Comparison of ENCODE assay signal across 9 cellular contexts in the genomic region with DNA sequence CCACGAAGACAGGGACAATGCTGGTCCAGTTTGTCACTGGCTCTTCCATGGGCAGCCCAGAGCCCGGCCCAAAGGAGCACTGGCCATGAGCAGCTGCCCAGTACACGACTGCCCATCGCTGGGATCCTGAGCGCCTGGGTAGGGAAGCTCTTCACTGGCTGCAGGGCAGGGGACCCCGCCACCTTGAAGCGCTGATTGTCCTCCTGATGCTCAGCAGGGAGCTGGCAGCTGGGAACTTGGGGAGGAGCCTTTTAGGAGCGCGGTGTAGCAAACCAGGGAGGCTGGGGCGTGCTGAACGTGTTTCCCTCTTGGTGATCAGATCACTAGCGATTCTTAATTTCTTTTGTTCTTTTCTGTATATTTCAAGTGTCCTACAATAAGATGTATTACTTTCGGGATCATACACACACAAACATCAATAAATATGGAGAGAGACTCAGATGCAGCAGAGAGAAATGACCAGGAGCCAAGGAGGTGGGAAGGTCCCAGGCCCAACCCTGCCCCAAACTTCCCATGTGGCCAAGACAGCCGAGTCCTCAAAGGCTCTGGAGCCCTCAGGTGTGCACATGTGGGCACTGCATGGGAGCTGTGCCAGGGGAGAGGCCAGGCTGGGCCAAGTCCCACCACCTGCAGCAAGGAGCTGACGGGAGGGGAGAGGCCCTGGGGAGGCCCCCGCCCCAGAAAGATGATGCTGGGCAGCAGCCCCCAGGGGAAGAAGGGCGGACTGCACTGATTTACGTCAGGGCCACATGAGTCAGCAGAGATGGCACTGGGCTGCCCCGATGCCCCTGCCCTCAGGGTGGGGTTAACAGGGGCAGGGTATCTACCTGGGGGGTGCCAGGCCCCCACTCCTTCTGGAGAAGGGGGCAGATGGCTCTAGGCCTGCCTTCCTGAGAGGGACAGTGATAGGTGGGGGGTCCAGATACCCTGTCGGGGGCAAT. TPM values are rescaled to one million over a fixed set of nuclear protein-coding genes. Genes with fewer than 3 reads are reported as not detected.
DNase-seq lines count a peak whose midpoint lies in the region; ATAC-seq and TF ChIP-seq lines count a peak whose summit lies in the region.
"Had no signal": no experiment of that assay in that cellular context is flagged by ENCODE, and none has a peak within 500 bp of the region (broad histone marks: within the 10 kb centered on the region; RNA-seq: fewer than 3 reads in every experiment).

No MANE protein-coding gene starts in this region.

- TF ChIP-seq CTCF in LNCaP clone FGC (IDR thresholded peaks at IDR 0.05; ENCODE audit: control insufficient read depth, extremely low read depth, insufficient read depth) (peak; percentile 34; the same call in 1 of the 2 replicates), adrenal gland (IDR thresholded peaks at IDR 0.05) (no peak)

- H3K36me3 ChIP-seq in naive thymus-derived CD4-positive, alpha-beta T cell (ENCODE audit: control insufficient read depth in 2 of 3, insufficient read depth in 3 of 3, low read length in 3 of 3) = no peaks in the 10 kb centered on the region
- no peaks in the 10 kb centered on the region for H3K36me3 ChIP-seq in adrenal gland (replicated peaks in 1 of 2)

- peaks cover 0 to 11% of the 10 kb centered on the region in 2 donors for H3K4me1 ChIP-seq in naive thymus-derived CD4-positive, alpha-beta T cell (ENCODE audit: control insufficient read depth in 2 of 2, insufficient read depth in 2 of 2, low read length in 2 of 2)
- H3K4me1 ChIP-seq in adrenal gland (replicated peaks in 1 of 2) = no peaks in the 10 kb centered on the region

- H3K4me3 ChIP-seq in LNCaP clone FGC (ENCODE audit: low read depth, low read length) = no peak overlapping the region
- H3K4me3 ChIP-seq in naive thymus-derived CD4-positive, alpha-beta T cell (ENCODE audit: low read length) = no peak overlapping the region
- no peak overlapping the region for H3K4me3 ChIP-seq in adrenal gland

- POLR2A ChIA-PET in naive thymus-derived CD4-positive, alpha-beta T cell (lab: Charles Lee) = no interaction called here

- DNase-seq in NCI-H1417 (lab: John Stamatoyannopoulos, UW) (peak; percentile 24 to 72 (median 35)), NCI-H1417 treated with DMSO at 0.1 percent for 48 hours (lab: John Stamatoyannopoulos, UW) (no peak), LNCaP clone FGC (ENCODE audit: low read depth) (no peak), NCI-H2227 (lab: John Stamatoyannopoulos, UW; ENCODE audit: unreplicated experiment) (no peak), adrenal gland (no peak)
- no peak for DNase-seq in activated T-helper 1 cell treated with anti-CD3 and anti-CD28 coated beads, Interleukin-12 subunit alpha, Interleukin-12 subunit beta, Interleukin-2, Interleukin-4 antibody, amounts not matched to agents 30 ng/mL and 10 ng/mL and 1 ng/mL, durations not matched to agents 14 hours and 24 hours and 36 hours (ENCODE audit: low spot score)
- DNase-seq in naive thymus-derived CD4-positive, alpha-beta T cell = no peak
- DNase-seq: activated CD8-positive, alpha-beta memory T cell treated with anti-CD3 and anti-CD28 coated beads for 24 hours had no signal

- H3K27me3 Mint-ChIP-seq in activated T-helper 1 cell treated with anti-CD3 and anti-CD28 coated beads, Interleukin-12 subunit alpha, Interleukin-12 subunit beta, Interleukin-2, Interleukin-4 antibody, amounts not matched to agents 30 ng/mL and 10 ng/mL and 1 ng/mL, durations not matched to agents 14 hours and 24 hours and 36 hours (ENCODE audit: insufficient read depth) = peaks cover 22% of the 10 kb centered on the region
- H3K27me3 Mint-ChIP-seq in naive thymus-derived CD4-positive, alpha-beta T cell = peaks cover 0 to 35% (median 12%) of the 10 kb centered on the region in 5 donors

- H3K4me3 Mint-ChIP-seq in activated T-helper 1 cell treated with anti-CD3 and anti-CD28 coated beads, Interleukin-12 subunit alpha, Interleukin-12 subunit beta, Interleukin-2, Interleukin-4 antibody, amounts not matched to agents 30 ng/mL and 10 ng/mL and 1 ng/mL, durations not matched to agents 14 hours and 24 hours and 36 hours = peak overlapping the region; percentile 61
- H3K4me3 Mint-ChIP-seq in naive thymus-derived CD4-positive, alpha-beta T cell = peak overlapping the region in 8 of 10 donors; percentile 11 to 60 (median 47)

- intact Hi-C loops in activated T-helper 1 cell treated with anti-CD3 and anti-CD28 coated beads, Interleukin-12 subunit alpha, Interleukin-12 subunit beta, Interleukin-2, Interleukin-4 antibody, amounts not matched to agents 30 ng/mL and 10 ng/mL and 1 ng/mL, durations not matched to agents 14 hours and 24 hours and 36 hours (cut with micrococcal nuclease) = no loop called here
- intact Hi-C loops in naive thymus-derived CD4-positive, alpha-beta T cell (cut with micrococcal nuclease) = no loop called here
- intact Hi-C loops in adrenal gland (cut with DNase I) = no loop called here

- CTCF ChIA-PET in naive thymus-derived CD4-positive, alpha-beta T cell (lab: Charles Lee) = interaction anchor here (0.5 kb wide), 1 partner anchor 37 kb away, joined by 5 read pairs; no protein-coding TSS in a partner anchor

- no peaks in the 10 kb centered on the region for H3K36me3 Mint-ChIP-seq in activated T-helper 1 cell treated with anti-CD3 and anti-CD28 coated beads, Interleukin-12 subunit alpha, Interleukin-12 subunit beta, Interleukin-2, Interleukin-4 antibody, amounts not matched to agents 30 ng/mL and 10 ng/mL and 1 ng/mL, durations not matched to agents 14 hours and 24 hours and 36 hours (ENCODE audit: low read depth)
- no peaks in the 10 kb centered on the region for H3K36me3 Mint-ChIP-seq in naive thymus-derived CD4-positive, alpha-beta T cell

- 36 to 64% (median 53%) methylated on average over 8 to 20 of the region's 20 CpGs for WGBS in adrenal gland, 4 donors

- no peaks in the 10 kb centered on the region for H3K9me3 Mint-ChIP-seq in activated T-helper 1 cell treated with anti-CD3 and anti-CD28 coated beads, Interleukin-12 subunit alpha, Interleukin-12 subunit beta, Interleukin-2, Interleukin-4 antibody, amounts not matched to agents 30 ng/mL and 10 ng/mL and 1 ng/mL, durations not matched to agents 14 hours and 24 hours and 36 hours
- H3K9me3 Mint-ChIP-seq in naive thymus-derived CD4-positive, alpha-beta T cell = no peaks in the 10 kb centered on the region

- H3K4me1 Mint-ChIP-seq in activated T-helper 1 cell treated with anti-CD3 and anti-CD28 coated beads, Interleukin-12 subunit alpha, Interleukin-12 subunit beta, Interleukin-2, Interleukin-4 antibody, amounts not matched to agents 30 ng/mL and 10 ng/mL and 1 ng/mL, durations not matched to agents 14 hours and 24 hours and 36 hours (ENCODE audit: low read depth) = peaks cover 6% of the 10 kb centered on the region
- peaks cover 0 to 10% (median 5%) of the 10 kb centered on the region in 7 donors for H3K4me1 Mint-ChIP-seq in naive thymus-derived CD4-positive, alpha-beta T cell

- peaks cover 0 to 3% of the 10 kb centered on the region in 2 donors for H3K27me3 ChIP-seq in naive thymus-derived CD4-positive, alpha-beta T cell (ENCODE audit: control insufficient read depth in 2 of 2, insufficient read depth in 2 of 2, low read length in 2 of 2)
- peaks cover 78% of the 10 kb centered on the region for H3K27me3 ChIP-seq in adrenal gland

- H3K9me3 ChIP-seq in naive thymus-derived CD4-positive, alpha-beta T cell (ENCODE audit: control insufficient read depth in 2 of 3, low read length in 3 of 3) = no peaks in the 10 kb centered on the region
- no peaks in the 10 kb centered on the region for H3K9me3 ChIP-seq in adrenal gland (replicated peaks in 1 of 3)

- H3K27ac Mint-ChIP-seq in activated T-helper 1 cell treated with anti-CD3 and anti-CD28 coated beads, Interleukin-12 subunit alpha, Interleukin-12 subunit beta, Interleukin-2, Interleukin-4 antibody, amounts not matched to agents 30 ng/mL and 10 ng/mL and 1 ng/mL, durations not matched to agents 14 hours and 24 hours and 36 hours = no peak overlapping the region
- H3K27ac Mint-ChIP-seq in naive thymus-derived CD4-positive, alpha-beta T cell = no peak overlapping the region

- ATAC-seq in naive thymus-derived CD4-positive, alpha-beta T cell = peak; percentile 32
- ATAC-seq in HG03280 (IDR thresholded peaks at IDR 0.05; ENCODE audit: unreplicated experiment) = no peak

- no peak for TF ChIP-seq POLR2A in adrenal gland (IDR thresholded peaks at IDR 0.05)

- no peak overlapping the region for H3K27ac ChIP-seq in naive thymus-derived CD4-positive, alpha-beta T cell (ENCODE audit: low read depth, low read length)
- peak overlapping the region in 1 of 5 donors; percentile 18 for H3K27ac ChIP-seq in adrenal gland

RNA-seq across cellular contexts. Expression of a gene that starts 1.6 kb away (rescaled TPM):
- total RNA-seq in activated T-helper 1 cell treated with anti-CD3 and anti-CD28 coated beads, Interleukin-12 subunit alpha, Interleukin-12 subunit beta, Interleukin-2, Interleukin-4 antibody, amounts not matched to agents 30 ng/mL and 10 ng/mL and 1 ng/mL, durations not matched to agents 14 hours and 24 hours and 36 hours = 1.7 and 3.3 TPM in 2 replicates
- total RNA-seq in naive thymus-derived CD4-positive, alpha-beta T cell = 1 to 10 TPM in 3 of 5 experiments, under 1 TPM in 1, not detected in 1; 0.81 to 9.2 (median 1.3) TPM
- under 1 TPM in 1 of 2 donors, not detected in 1; 0.16 TPM for polyA plus RNA-seq in naive thymus-derived CD4-positive, alpha-beta T cell
- 10 to 100 TPM in 3 of 8 donors, 1 to 10 TPM in 3, under 1 TPM in 2; 0.52 to 50.1 (median 4.1) TPM for total RNA-seq in adrenal gland
- polyA plus RNA-seq in adrenal gland = 10 to 100 TPM in 2 of 3 donors, 1 to 10 TPM in 1; 8.9 to 34.1 (median 14.5) TPM

RNA-seq across cellular contexts. Expression of a gene that starts 20.1 kb away (rescaled TPM):
- not detected in 2 replicates for total RNA-seq in activated T-helper 1 cell treated with anti-CD3 and anti-CD28 coated beads, Interleukin-12 subunit alpha, Interleukin-12 subunit beta, Interleukin-2, Interleukin-4 antibody, amounts not matched to agents 30 ng/mL and 10 ng/mL and 1 ng/mL, durations not matched to agents 14 hours and 24 hours and 36 hours
- total RNA-seq in naive thymus-derived CD4-positive, alpha-beta T cell = under 1 TPM in 1 of 5 experiments, not detected in 4; 0.29 TPM
- polyA plus RNA-seq in naive thymus-derived CD4-positive, alpha-beta T cell = not detected
- total RNA-seq in adrenal gland = 1 to 10 TPM in 1 of 8 donors, under 1 TPM in 7; 0.18 to 1.1 (median 0.63) TPM
- 1 to 10 TPM in 2 of 3 donors, not detected in 1; 1.0 to 1.6 TPM for polyA plus RNA-seq in adrenal gland

RNA-seq across cellular contexts. Expression of a gene that starts 41.7 kb away (rescaled TPM):
- 128 TPM in 2 replicates for total RNA-seq in activated T-helper 1 cell treated with anti-CD3 and anti-CD28 coated beads, Interleukin-12 subunit alpha, Interleukin-12 subunit beta, Interleukin-2, Interleukin-4 antibody, amounts not matched to agents 30 ng/mL and 10 ng/mL and 1 ng/mL, durations not matched to agents 14 hours and 24 hours and 36 hours
- 100 to 1,000 TPM; 310 to 439 (median 377) TPM for total RNA-seq in naive thymus-derived CD4-positive, alpha-beta T cell
- 100 to 1,000 TPM in 1 of 2 donors, 10 to 100 TPM in 1; 82.5 to 147 TPM for polyA plus RNA-seq in naive thymus-derived CD4-positive, alpha-beta T cell
- 10 to 100 TPM; 22.7 to 67.8 (median 46.0) TPM for total RNA-seq in adrenal gland
- polyA plus RNA-seq in adrenal gland = 100 to 1,000 TPM in 2 of 3 donors, 1 to 10 TPM in 1; 1.5 to 316 (median 118) TPM

RNA-seq across cellular contexts. Expression of a gene that starts 50.4 kb away (rescaled TPM):
- 150 and 156 TPM in 2 replicates for total RNA-seq in activated T-helper 1 cell treated with anti-CD3 and anti-CD28 coated beads, Interleukin-12 subunit alpha, Interleukin-12 subunit beta, Interleukin-2, Interleukin-4 antibody, amounts not matched to agents 30 ng/mL and 10 ng/mL and 1 ng/mL, durations not matched to agents 14 hours and 24 hours and 36 hours
- total RNA-seq in naive thymus-derived CD4-positive, alpha-beta T cell = 10 to 100 TPM; 45.2 to 79.7 (median 75.6) TPM
- 10 to 100 TPM; 37.6 to 47.2 TPM for polyA plus RNA-seq in naive thymus-derived CD4-positive, alpha-beta T cell
- 100 to 1,000 TPM in 3 of 8 donors, 10 to 100 TPM in 5; 60.0 to 159 (median 93.6) TPM for total RNA-seq in adrenal gland
- polyA plus RNA-seq in adrenal gland = 100 to 1,000 TPM; 121 to 287 (median 228) TPM

RNA-seq across cellular contexts. Expression of a gene that starts 54.1 kb away (rescaled TPM):
- total RNA-seq in activated T-helper 1 cell treated with anti-CD3 and anti-CD28 coated beads, Interleukin-12 subunit alpha, Interleukin-12 subunit beta, Interleukin-2, Interleukin-4 antibody, amounts not matched to agents 30 ng/mL and 10 ng/mL and 1 ng/mL, durations not matched to agents 14 hours and 24 hours and 36 hours = 0.29 and 0.44 TPM in 2 replicates
- total RNA-seq in naive thymus-derived CD4-positive, alpha-beta T cell = 10 to 100 TPM in 2 of 5 experiments, under 1 TPM in 3; 0.32 to 29.0 (median 0.51) TPM
- under 1 TPM; 0.07 to 0.53 TPM for polyA plus RNA-seq in naive thymus-derived CD4-positive, alpha-beta T cell
- total RNA-seq in adrenal gland = 1 to 10 TPM in 7 of 8 donors, under 1 TPM in 1; 0.69 to 8.8 (median 3.7) TPM
- 10 to 100 TPM in 1 of 3 donors, 1 to 10 TPM in 2; 3.0 to 39.2 (median 9.5) TPM for polyA plus RNA-seq in adrenal gland

Comparison
In these comparisons a context has a peak if more than half of its experiments do, and no peak if none do; other contexts are left out.
1. DNase-seq: peak in NCI-H1417 (3 of 3); none in NCI-H1417 treated with DMSO at 0.1 percent for 48 hours (single experiment), LNCaP clone FGC (single experiment), activated T-helper 1 cell treated with anti-CD3 and anti-CD28 coated beads, Interleukin-12 subunit alpha, Interleukin-12 subunit beta, Interleukin-2, Interleukin-4 antibody, amounts not matched to agents 30 ng/mL and 10 ng/mL and 1 ng/mL, durations not matched to agents 14 hours and 24 hours and 36 hours (single experiment), naive thymus-derived CD4-positive, alpha-beta T cell (0 of 9), NCI-H2227 (single experiment) and adrenal gland (0 of 7).